In the genomic region with DNA sequence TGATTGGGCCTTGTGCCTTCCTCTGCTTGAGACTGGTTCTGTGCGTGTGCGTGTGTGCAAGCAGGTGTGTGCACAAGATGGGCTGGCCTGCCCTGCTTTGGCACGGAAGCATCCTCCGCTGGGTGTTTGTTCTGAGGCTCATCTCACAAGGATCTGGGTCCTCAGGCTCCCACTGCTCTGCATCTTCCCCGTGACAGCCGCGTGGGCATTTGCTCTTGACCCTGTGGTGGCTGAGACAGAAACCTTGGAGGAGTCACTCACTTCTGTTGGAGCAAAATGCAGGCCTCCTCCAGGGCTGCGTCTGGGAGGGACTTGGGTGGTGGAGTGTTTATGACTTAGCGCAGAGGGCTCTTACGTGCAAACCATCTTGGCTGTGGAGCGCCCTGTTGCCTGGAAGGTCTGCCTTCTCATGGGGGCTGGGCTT, we compare ENCODE assay signal across 10 cellular contexts.
A peak's percentile ranks its signal among the peaks of the same experiment; 100 is the strongest.
DNase-seq lines count a peak whose midpoint lies in the region; ATAC-seq, FAIRE-seq and TF ChIP-seq lines count a peak whose summit lies in the region.
"Had no signal": no experiment of that assay in that cellular context is flagged by ENCODE, and none has a peak within 500 bp of the region (broad histone marks: within the 10 kb centered on the region; RNA-seq: fewer than 3 reads in every experiment).

No MANE protein-coding gene starts in this region.

- peaks cover 34% of the 10 kb centered on the region; the same call in 1 of the 2 replicates for H3K79me2 ChIP-seq in OCI-LY7 (ENCODE audit: insufficient read depth, low read depth, low read length)
- H3K79me2 ChIP-seq in astrocyte (ENCODE audit: insufficient read depth, low read length), result peaks cover 57% of the 10 kb centered on the region

- H2AFZ ChIP-seq in OCI-LY7 (ENCODE audit: low read length) (no peak overlapping the region), astrocyte (ENCODE audit: low read depth, low read length) (no peak overlapping the region)

- peaks cover 1% of the 10 kb centered on the region for H3K36me3 Mint-ChIP-seq in CD4-positive, CD25-positive, alpha-beta regulatory T cell
- H3K36me3 Mint-ChIP-seq in astrocyte (ENCODE audit: low read depth, unreplicated experiment), result peaks cover 15% of the 10 kb centered on the region
- H3K36me3 Mint-ChIP-seq in nephron (ENCODE audit: low read depth), result peaks cover 2% of the 10 kb centered on the region

- peak; percentile 19 to 26 for ATAC-seq in CD4-positive, CD25-positive, alpha-beta regulatory T cell (ENCODE audit: low read depth in 2 of 2)
- ATAC-seq in GM19455 (IDR thresholded peaks at IDR 0.05; ENCODE audit: unreplicated experiment), result no peak

- peak overlapping the region; percentile 52 for H3K4me3 ChIP-seq in CD4-positive, CD25-positive, alpha-beta regulatory T cell (ENCODE audit: low read depth, low read length)
- H3K4me3 ChIP-seq in OCI-LY7 (ENCODE audit: low read depth, low read length, poor library complexity, severe bottlenecking) (no peak overlapping the region), astrocyte (ENCODE audit: insufficient read depth, low read depth, low read length) (no peak overlapping the region), dorsolateral prefrontal cortex (no peak overlapping the region), spleen (no peak overlapping the region)
- H3K4me3 ChIP-seq: testis had no signal

- intact Hi-C loops in OCI-LY7 (cut with micrococcal nuclease; ENCODE audit: unreplicated experiment) (no loop called here), dorsolateral prefrontal cortex (cut with DNase I) (no loop called here), spleen (cut with DNase I; ENCODE audit: low total_unique reads) (no loop called here)

- CTCF ChIA-PET in OCI-LY7 (lab: Charles Lee; ENCODE audit: unreplicated experiment), result no interaction called here

- H3K27ac Mint-ChIP-seq in CD4-positive, CD25-positive, alpha-beta regulatory T cell, result peak overlapping the region; percentile 88 to 97 (median 91)
- H3K27ac Mint-ChIP-seq in astrocyte (ENCODE audit: unreplicated experiment) (no peak overlapping the region), nephron (peak overlapping the region; percentile 13 to 45 (median 30))

- H3K27me3 Mint-ChIP-seq in CD4-positive, CD25-positive, alpha-beta regulatory T cell, result no peaks in the 10 kb centered on the region
- no peaks in the 10 kb centered on the region for H3K27me3 Mint-ChIP-seq in astrocyte (ENCODE audit: low read depth, unreplicated experiment)
- H3K27me3 Mint-ChIP-seq in nephron (ENCODE audit: low read depth), result no peaks in the 10 kb centered on the region

- H3K27me3 ChIP-seq in CD4-positive, CD25-positive, alpha-beta regulatory T cell (ENCODE audit: control insufficient read depth, insufficient read depth, low read length), result no peaks in the 10 kb centered on the region
- no peaks in the 10 kb centered on the region for H3K27me3 ChIP-seq in astrocyte (ENCODE audit: insufficient read depth, low read length)
- H3K27me3 ChIP-seq in dorsolateral prefrontal cortex, result no peaks in the 10 kb centered on the region
- no peaks in the 10 kb centered on the region for H3K27me3 ChIP-seq in spleen (replicated peaks in 1 of 7)
- H3K27me3 ChIP-seq: testis had no signal

- peaks cover 61% of the 10 kb centered on the region for H3K4me1 ChIP-seq in CD4-positive, CD25-positive, alpha-beta regulatory T cell (ENCODE audit: control insufficient read depth, insufficient read depth, low read length, poor library complexity, severe bottlenecking)
- H3K4me1 ChIP-seq in OCI-LY7 (ENCODE audit: insufficient read depth, low read length, poor library complexity, severe bottlenecking), result peaks cover 48% of the 10 kb centered on the region
- H3K4me1 ChIP-seq in astrocyte (ENCODE audit: insufficient read depth, low read length), result no peaks in the 10 kb centered on the region
- H3K4me1 ChIP-seq in spleen, result peaks cover 11 to 58% (median 19%) of the 10 kb centered on the region in 6 donors

- H3K9me2 ChIP-seq in OCI-LY7 (ENCODE audit: insufficient read depth, low read length), result no peaks in the 10 kb centered on the region

- H4K20me1 ChIP-seq in OCI-LY7 (ENCODE audit: insufficient read depth, low read length), result no peaks in the 10 kb centered on the region
- peaks cover 81% of the 10 kb centered on the region for H4K20me1 ChIP-seq in astrocyte (ENCODE audit: insufficient read depth, low read length)

- H3K4me3 Mint-ChIP-seq in CD4-positive, CD25-positive, alpha-beta regulatory T cell, result peak overlapping the region in 3 of 4 donors; percentile 66 to 75 (median 72)
- H3K4me3 Mint-ChIP-seq in astrocyte (ENCODE audit: unreplicated experiment) (no peak overlapping the region), nephron (no peak overlapping the region)

- POLR2A ChIA-PET in OCI-LY7 (lab: Charles Lee), result no interaction called here

- H3K27ac ChIP-seq in CD4-positive, CD25-positive, alpha-beta regulatory T cell (ENCODE audit: insufficient read depth, low read length, poor library complexity, severe bottlenecking), result peak overlapping the region; percentile 73
- H3K27ac ChIP-seq in OCI-LY7 (ENCODE audit: low read depth, low read length, poor library complexity, severe bottlenecking) (no peak overlapping the region), astrocyte (ENCODE audit: low read depth, low read length) (no peak overlapping the region), dorsolateral prefrontal cortex (peak overlapping the region in 1 of 59 donors; percentile 5), spleen (peak overlapping the region in 4 of 8 donors; percentile 1 to 27 (median 18))
- H3K27ac ChIP-seq: testis had no signal

- H3K4me2 ChIP-seq in OCI-LY7 (ENCODE audit: low read length), result peak overlapping the region; percentile 67; the same call in 1 of the 2 replicates
- H3K4me2 ChIP-seq in astrocyte (ENCODE audit: low read length), result no peak overlapping the region

- FAIRE-seq in astrocyte (lab: Jason Lieb, UNC), result no peak

- no peak overlapping the region for H3K9ac ChIP-seq in astrocyte (ENCODE audit: low read length)

- no TSS peak for BruUV-seq in OCI-LY7 (replicated peaks; lab: Mats Ljungman, UMichigan)

- WGBS in spleen, 5 donors, result 71 to 93% (median 82%) methylated on average over 11 of the region's 11 CpGs

- H3K9me3 ChIP-seq in CD4-positive, CD25-positive, alpha-beta regulatory T cell (ENCODE audit: control insufficient read depth in 2 of 2, low read length in 2 of 2), result no peaks in the 10 kb centered on the region
- H3K9me3 ChIP-seq in OCI-LY7 (ENCODE audit: low read length), result 0 out of 2 replicates have a peak, but pooled peaks cover 6% of the 10 kb centered on the region
- no peaks in the 10 kb centered on the region for H3K9me3 ChIP-seq in astrocyte (ENCODE audit: insufficient read depth, low read depth, low read length)
- no peaks in the 10 kb centered on the region for H3K9me3 ChIP-seq in spleen
- H3K9me3 ChIP-seq: testis had no signal

- no peak for TF ChIP-seq CTCF in OCI-LY7 (conservative IDR thresholded peaks at IDR 0.05; ENCODE audit: low read length)
- no peak for TF ChIP-seq CTCF in astrocyte (IDR thresholded peaks at IDR 0.05; ENCODE audit: insufficient read depth, low read depth, low read length)
- TF ChIP-seq CTCF in nephron (IDR thresholded peaks at IDR 0.05; ENCODE audit: unreplicated experiment in 3 of 3), result no peak
- no peak for TF ChIP-seq CTCF in dorsolateral prefrontal cortex (IDR thresholded peaks at IDR 0.05 in 54 of 56, conservative IDR thresholded peaks at IDR 0.05 in 2 of 56; ENCODE audit: low read depth in 1 of 56, partially characterized antibody in 56 of 56)
- no peak for TF ChIP-seq CTCF in spleen (IDR thresholded peaks at IDR 0.05 in 8 of 11, conservative IDR thresholded peaks at IDR 0.05 in 3 of 11)

- DNase-seq in CD4-positive, CD25-positive, alpha-beta regulatory T cell, result peak in 2 of 3 donors; percentile 16 to 83
- DNase-seq in OCI-LY7 (ENCODE audit: low spot score) (no peak), astrocyte (ENCODE audit: low read depth) (peak; percentile 39), dorsolateral prefrontal cortex (no peak), cerebellar nuclear complex (lab: John Stamatoyannopoulos, UW) (no peak), spleen (no peak)
- DNase-seq: SIG-M5, testis had no signal

- peaks cover 29 to 79% (median 64%) of the 10 kb centered on the region in 4 donors for H3K4me1 Mint-ChIP-seq in CD4-positive, CD25-positive, alpha-beta regulatory T cell
- H3K4me1 Mint-ChIP-seq in astrocyte (ENCODE audit: low read depth, unreplicated experiment), result peaks cover 19% of the 10 kb centered on the region
- H3K4me1 Mint-ChIP-seq in nephron, result peaks cover 34% of the 10 kb centered on the region

- H3K9me3 Mint-ChIP-seq in CD4-positive, CD25-positive, alpha-beta regulatory T cell, result no peaks in the 10 kb centered on the region
- no peaks in the 10 kb centered on the region for H3K9me3 Mint-ChIP-seq in astrocyte (ENCODE audit: unreplicated experiment)
- H3K9me3 Mint-ChIP-seq in nephron, result peaks cover under 1% of the 10 kb centered on the region

- H3K36me3 ChIP-seq in CD4-positive, CD25-positive, alpha-beta regulatory T cell (ENCODE audit: control insufficient read depth, insufficient read depth, low read length), result no peaks in the 10 kb centered on the region
- H3K36me3 ChIP-seq in OCI-LY7 (ENCODE audit: insufficient read depth, low read length) (peaks cover 14% of the 10 kb centered on the region), astrocyte (ENCODE audit: insufficient read depth, low read length) (no peaks in the 10 kb centered on the region), spleen (peaks cover 0 to 5% (median 0%) of the 10 kb centered on the region in 6 donors)

- no peak for TF ChIP-seq POLR2A in spleen (IDR thresholded peaks at IDR 0.05)

Comparison
In these comparisons a context has a peak if more than half of its experiments do, and no peak if none do; other contexts are left out.
1. DNase-seq: peak in CD4-positive, CD25-positive, alpha-beta regulatory T cell (2 of 3) and astrocyte (single experiment); none in OCI-LY7 (single experiment), dorsolateral prefrontal cortex (0 of 10), cerebellar nuclear complex (0 of 2) and spleen (single experiment).
2. H3K4me3 Mint-ChIP-seq: peak in CD4-positive, CD25-positive, alpha-beta regulatory T cell (3 of 4); none in astrocyte (single experiment) and nephron (0 of 3).